In genomic region chr4:113962719-113963274, GRCh38 we compare ENCODE assay signal across 17 cellular contexts. TPM values are rescaled to one million over a fixed set of nuclear protein-coding genes. Genes with fewer than 3 reads are reported as not detected.
DNase-seq lines count a peak whose midpoint lies in the region; ATAC-seq and TF ChIP-seq lines count a peak whose summit lies in the region.
"Had no signal": no experiment of that assay in that cellular context is flagged by ENCODE, and none has a peak within 500 bp of the region (broad histone marks: within the 10 kb centered on the region; RNA-seq: fewer than 3 reads in every experiment).

No MANE protein-coding gene starts in this region.

- intact Hi-C loops in IMR-90 (cut with micrococcal nuclease): no loop called here
- intact Hi-C loops in colonic mucosa (cut with DNase I): no loop called here

- dilution Hi-C loops in IMR-90 (cut with HindIII; ENCODE audit: low sequenced_read_pairs, unreplicated experiment): no loop called here

- H4K91ac ChIP-seq in IMR-90 (ENCODE audit: insufficient read depth, low read depth, low read length): peak overlapping the region; percentile 73

- H3K27me3 Mint-ChIP-seq in osteocyte (ENCODE audit: unreplicated experiment): no peaks in the 10 kb centered on the region
- H3K27me3 Mint-ChIP-seq: CD4-positive, alpha-beta T cell had no signal

- POLR2A ChIA-PET in IMR-90 (lab: Charles Lee; ENCODE audit: unreplicated experiment): no interaction called here

- peaks cover 32% of the 10 kb centered on the region for H3K36me3 ChIP-seq in ACC112 (ENCODE audit: insufficient read depth, low read length)
- peaks cover 9% of the 10 kb centered on the region for H3K36me3 ChIP-seq in IMR-90 (ENCODE audit: control insufficient read depth, insufficient read depth, low read length)
- no peaks in the 10 kb centered on the region for H3K36me3 ChIP-seq in colonic mucosa
- H3K36me3 ChIP-seq: BE2C had no signal

- H2AK9ac ChIP-seq in IMR-90 (replicated peaks; ENCODE audit: low read depth, low read length, poor library complexity): no peak overlapping the region

- peak overlapping the region; percentile 77 for H3K27ac Mint-ChIP-seq in osteocyte (ENCODE audit: unreplicated experiment)
- H3K27ac Mint-ChIP-seq: CD4-positive, alpha-beta T cell had no signal

- H2BK5ac ChIP-seq in IMR-90 (ENCODE audit: low read depth, low read length, poor library complexity, severe bottlenecking): peak overlapping the region; percentile 99

- H3K18ac ChIP-seq in IMR-90 (ENCODE audit: low read depth, low read length): peak overlapping the region; percentile 74

- no peak overlapping the region for H3K4me2 ChIP-seq in IMR-90 (ENCODE audit: low read depth, low read length)

- H3K9me3 ChIP-seq in IMR-90 (ENCODE audit: control insufficient read depth, insufficient read depth, low read length) (no peaks in the 10 kb centered on the region), colonic mucosa (no peaks in the 10 kb centered on the region)
- H3K9me3 ChIP-seq: BE2C had no signal

- H3K27me3 ChIP-seq in ACC112 (ENCODE audit: insufficient read depth, low read length): no peaks in the 10 kb centered on the region
- H3K27me3 ChIP-seq in IMR-90 (ENCODE audit: control insufficient read depth, insufficient read depth, low read length): no peaks in the 10 kb centered on the region
- H3K27me3 ChIP-seq in colonic mucosa: no peaks in the 10 kb centered on the region
- H3K27me3 ChIP-seq: BE2C had no signal

- H3K79me1 ChIP-seq in IMR-90 (ENCODE audit: low read depth in 1 of 2, low read length in 2 of 2): peaks cover 17 to 41% of the 10 kb centered on the region in 2 experiments

- H3K4me3 Mint-ChIP-seq in osteocyte (ENCODE audit: unreplicated experiment): no peak overlapping the region
- H3K4me3 Mint-ChIP-seq: CD4-positive, alpha-beta T cell had no signal

- CTCF ChIA-PET in IMR-90 (lab: Yijun Ruan, JAX): no interaction called here

- H3K4ac ChIP-seq in IMR-90 (ENCODE audit: low read depth, low read length): peak overlapping the region; percentile 65

- H3K79me2 ChIP-seq in ACC112 (ENCODE audit: control insufficient read depth, insufficient read depth, low read length, unreplicated experiment): peaks cover 75% of the 10 kb centered on the region

- H3K4me3 ChIP-seq in ACC112 (ENCODE audit: low read depth, low read length) (no peak overlapping the region), IMR-90 (ENCODE audit: insufficient read depth, low read depth, low read length) (no peak overlapping the region), colonic mucosa (no peak overlapping the region)
- H3K4me3 ChIP-seq: GM23248, SK-N-MC had no signal

- peaks cover 3% of the 10 kb centered on the region for H3K9me3 Mint-ChIP-seq in osteocyte (ENCODE audit: unreplicated experiment)
- H3K9me3 Mint-ChIP-seq: CD4-positive, alpha-beta T cell had no signal

- no peak for TF ChIP-seq RAD21 in IMR-90 (IDR thresholded peaks at IDR 0.05; ENCODE audit: low read length)

- peaks cover 87% of the 10 kb centered on the region for H3K4me1 Mint-ChIP-seq in osteocyte (ENCODE audit: unreplicated experiment)

- peaks cover 14% of the 10 kb centered on the region for H3K36me3 Mint-ChIP-seq in osteocyte (ENCODE audit: unreplicated experiment)

- H3K9ac ChIP-seq in IMR-90 (ENCODE audit: low read depth, low read length): no peak overlapping the region
- H3K9ac ChIP-seq in colonic mucosa (ENCODE audit: low read depth in 2 of 2, low read length in 2 of 2): no peak overlapping the region
- H3K9ac ChIP-seq: GM23248 had no signal

- peak overlapping the region; percentile 54 for H2BK120ac ChIP-seq in IMR-90 (ENCODE audit: low read depth, low read length)

- ATAC-seq in IMR-90 (ENCODE audit: low read depth): no peak

- TF ChIP-seq CTCF in IMR-90 (conservative IDR thresholded peaks at IDR 0.05; ENCODE audit: low read depth, low read length) (no peak), osteocyte (IDR thresholded peaks at IDR 0.05) (no peak), colonic mucosa (IDR thresholded peaks at IDR 0.05) (no peak)

- H2BK20ac ChIP-seq in IMR-90 (ENCODE audit: low read depth, low read length): peak overlapping the region; percentile 66; the same call in 1 of the 2 replicates

- TF ChIP-seq POLR2A in IMR-90 (IDR thresholded peaks at IDR 0.05; ENCODE audit: low read depth, low read length): no peak

- H2AFZ ChIP-seq in ACC112 (ENCODE audit: low read length, unreplicated experiment) (no peak overlapping the region), IMR-90 (replicated peaks; ENCODE audit: low read length, poor library complexity) (no peak overlapping the region)
- H2AFZ ChIP-seq: GM23248 had no signal

- H2BK15ac ChIP-seq in IMR-90 (ENCODE audit: low read depth, low read length): peak overlapping the region; percentile 91

- DNase-seq in IMR-90 (no peak), epithelial cell of prostate (ENCODE audit: low read depth, low spot score) (no peak), osteocyte (ENCODE audit: extremely low spot score, unreplicated experiment) (no peak), colonic mucosa (no peak), foreskin melanocyte (no peak)
- no peak for DNase-seq in stimulated activated CD4-positive, alpha-beta T cell treated with anti-CD3 and anti-CD28 coated beads, Interleukin-2, amount 100 ng/mL, for 48 hours
- DNase-seq: BE2C; CD4-positive, alpha-beta T cell; GF-D8; GM23248; HCEC 1CT; MV-4-11; NCI-H1436 treated with DMSO at 0.1 percent for 48 hours; NCI-H2029 treated with DMSO at 0.1 percent for 48 hours; Right ventricle myocardium superior had no signal

- H4K8ac ChIP-seq in IMR-90 (ENCODE audit: low read depth in 2 of 2, low read length in 2 of 2): peak overlapping the region; percentile 54 to 68; a peak in 3 of 4 replicates

- H3K27ac ChIP-seq in ACC112 (ENCODE audit: low read depth, low read length): peak overlapping the region; percentile 97
- H3K27ac ChIP-seq in IMR-90 (ENCODE audit: insufficient read depth, low read length): peak overlapping the region; percentile 66; the same call in 1 of the 2 replicates
- H3K27ac ChIP-seq in epithelial cell of prostate: peak overlapping the region; percentile 85
- H3K27ac ChIP-seq in colonic mucosa: no peak overlapping the region
- H3K27ac ChIP-seq: GM23248, SK-N-MC had no signal

- no peak overlapping the region for H3K56ac ChIP-seq in IMR-90 (ENCODE audit: extremely low read depth, insufficient read depth, low read length)

- BruUV-seq in IMR-90 (replicated peaks; lab: Mats Ljungman, UMichigan): no TSS peak

- H4K20me1 ChIP-seq in IMR-90 (ENCODE audit: insufficient read depth, low read length): peaks cover 4% of the 10 kb centered on the region; the same call in 1 of the 2 replicates

- peak overlapping the region; percentile 79 for H3K23ac ChIP-seq in IMR-90 (ENCODE audit: low read depth, low read length)

- H3K4me1 ChIP-seq in ACC112 (ENCODE audit: control insufficient read depth, insufficient read depth, low read length, unreplicated experiment) (peaks cover 64% of the 10 kb centered on the region), IMR-90 (ENCODE audit: control insufficient read depth, insufficient read depth, low read length) (peaks cover 13% of the 10 kb centered on the region), colonic mucosa (no peaks in the 10 kb centered on the region)
- H3K4me1 ChIP-seq: BE2C had no signal

- in situ Hi-C loops in IMR-90 (cut with MboI; ENCODE audit: low sequenced_read_pairs): no loop called here

- H3K9me1 ChIP-seq in IMR-90 (ENCODE audit: insufficient read depth, low read length): peaks cover 13% of the 10 kb centered on the region

- peak overlapping the region; percentile 78 for H3K14ac ChIP-seq in IMR-90 (replicated peaks; ENCODE audit: low read depth, low read length)

- WGBS in IMR-90 (ENCODE audit: extremely low coverage in 2 of 2, insufficient read length in 1 of 2), 2 experiments: no CpG with 5 or more reads among the region's 3 CpGs

- peak overlapping the region; percentile 46 for H4K5ac ChIP-seq in IMR-90 (ENCODE audit: low read depth, low read length)

- peak overlapping the region; percentile 63 for H2AK5ac ChIP-seq in IMR-90 (ENCODE audit: low read depth, low read length)

TF ChIP-seq in IMR-90, 13 proteins besides CTCF, POLR2A, EP300 and RAD21:
- TF ChIP-seq MAFK (IDR thresholded peaks at IDR 0.05; ENCODE audit: low read depth, low read length) (no peak), CHD1 (IDR thresholded peaks at IDR 0.05; ENCODE audit: low read depth, low read length) (no peak), RFX5 (IDR thresholded peaks at IDR 0.05; ENCODE audit: low read depth, low read length) (no peak), SMC3 (IDR thresholded peaks at IDR 0.05; ENCODE audit: low read depth, low read length) (no peak)

RNA-seq across cellular contexts. Expression of gene ARSJ, which starts 16.6 kb away (rescaled TPM):
- total RNA-seq in IMR-90 (2012; rRNA removed) (126 and 143 TPM in 2 replicates), osteocyte (61.7 and 63.3 TPM in 2 replicates), colonic mucosa (1 to 10 TPM; 4.7 to 8.4 TPM)
- polyA plus RNA-seq in IMR-90 (2012; rRNA removed): 47.7 and 49.0 TPM in 2 replicates
- polyA plus RNA-seq in IMR-90 (2012; cell fraction: cytosol; rRNA removed): 24.2 and 47.1 TPM in 2 replicates
- 18.5 and 55.6 TPM in 2 replicates for polyA plus RNA-seq in IMR-90 (2012; cell fraction: nucleus; rRNA removed; ENCODE audit: low replicate concordance)
- total RNA-seq: CD4-positive, alpha-beta T cell had no signal
